11 cellular contexts compared by ENCODE assay signal in the genomic region with DNA sequence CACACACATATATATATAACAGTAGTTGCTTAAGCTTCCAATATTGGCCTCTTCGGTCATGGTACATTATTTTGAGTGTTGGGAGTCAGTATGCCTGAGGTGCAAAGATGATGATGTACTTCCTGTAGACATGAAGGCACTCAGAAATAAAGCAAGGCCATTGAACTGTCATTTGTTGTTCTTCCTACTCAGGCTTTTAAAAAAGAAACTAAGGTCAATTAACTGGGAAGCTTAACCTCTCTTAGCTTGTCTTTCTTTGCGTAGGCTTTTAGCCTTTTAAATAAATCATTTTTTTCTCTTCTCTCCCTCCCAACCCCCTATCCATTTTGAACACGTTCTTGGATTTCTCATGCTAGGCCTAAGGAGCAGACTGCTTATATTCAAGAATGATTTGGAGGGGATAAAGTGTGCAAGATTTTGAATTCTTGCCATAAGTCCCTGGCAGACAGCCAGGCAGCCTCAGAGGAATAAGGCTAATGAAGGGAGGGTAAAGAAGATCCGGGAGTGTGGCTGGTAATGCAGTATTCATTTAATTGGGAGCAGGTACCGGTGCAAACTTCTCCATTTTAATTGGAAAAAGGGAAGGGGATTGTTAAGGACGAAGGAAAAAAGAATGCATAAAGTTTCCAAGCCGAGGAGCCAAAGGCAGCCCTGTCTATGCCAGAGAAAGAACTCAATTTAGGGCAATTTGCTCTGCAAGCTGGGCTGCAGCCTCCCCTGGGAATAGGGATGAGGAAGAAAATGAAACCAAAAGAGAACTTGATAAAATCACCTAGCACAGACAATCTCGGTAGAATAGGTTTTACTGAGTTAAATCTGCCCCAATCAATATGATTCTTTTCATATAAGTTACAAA.
DNase-seq lines count a peak whose midpoint lies in the region; ATAC-seq and TF ChIP-seq lines count a peak whose summit lies in the region.
"Had no signal": no experiment of that assay in that cellular context is flagged by ENCODE, and none has a peak within 500 bp of the region (broad histone marks: within the 10 kb centered on the region; RNA-seq: fewer than 3 reads in every experiment).

No MANE protein-coding gene starts in this region.

- H3K4me2 ChIP-seq in PC-9 = peak overlapping the region; percentile 62

- ATAC-seq in left ventricle myocardium superior = no peak
- no peak for ATAC-seq in right cardiac atrium
- ATAC-seq in stimulated activated naive B cell treated with anti-CD40 and anti-IgM and Interleukin-4, amounts not matched to agents 10 μg/mL and 1 μg/mL and 100 μg/mL, for 72 hours (replicated peaks) = no peak
- no peak for ATAC-seq in GM19397 (IDR thresholded peaks at IDR 0.05; ENCODE audit: unreplicated experiment)
- ATAC-seq: CD8-positive, alpha-beta T cell had no signal

- POLR2A ChIA-PET in PC-9 (lab: Charles Lee; ENCODE audit: unreplicated experiment) = no interaction called here

- no peak overlapping the region for H3K27ac Mint-ChIP-seq in stimulated activated naive B cell treated with anti-CD40 and anti-IgM and Interleukin-4, amounts not matched to agents 10 μg/mL and 1 μg/mL and 100 μg/mL, for 72 hours
- H3K27ac Mint-ChIP-seq: CD8-positive, alpha-beta T cell had no signal

- CTCF ChIA-PET in PC-9 (lab: Charles Lee) = no interaction called here

- no peaks in the 10 kb centered on the region for H3K79me2 ChIP-seq in PC-9 (ENCODE audit: low read depth)

- H3K4me3 ChIP-seq in right atrium auricular region (peak overlapping the region in 1 of 2 donors; percentile 5), PC-9 (peak overlapping the region; percentile 20; the same call in 1 of the 2 replicates), right cardiac atrium (ENCODE audit: low read length) (peak overlapping the region; percentile 10), vagina (peak overlapping the region; percentile 23 to 35)

- TF ChIP-seq POLR2A in vagina (IDR thresholded peaks at IDR 0.05) = no peak

- no peaks in the 10 kb centered on the region for H3K4me1 Mint-ChIP-seq in stimulated activated naive B cell treated with anti-CD40 and anti-IgM and Interleukin-4, amounts not matched to agents 10 μg/mL and 1 μg/mL and 100 μg/mL, for 72 hours

- H3K36me3 Mint-ChIP-seq in stimulated activated naive B cell treated with anti-CD40 and anti-IgM and Interleukin-4, amounts not matched to agents 10 μg/mL and 1 μg/mL and 100 μg/mL, for 72 hours = no peaks in the 10 kb centered on the region
- H3K36me3 Mint-ChIP-seq: CD8-positive, alpha-beta T cell had no signal

- no peaks in the 10 kb centered on the region for H3F3A ChIP-seq in PC-9 (ENCODE audit: insufficient read depth, low read depth)

- H3K27ac ChIP-seq in right atrium auricular region = no peak overlapping the region
- H3K27ac ChIP-seq in PC-9 = no peak overlapping the region
- H3K27ac ChIP-seq in right cardiac atrium (ENCODE audit: low read length) = no peak overlapping the region
- H3K27ac ChIP-seq in vagina = no peak overlapping the region
- H3K27ac ChIP-seq: neutrophil had no signal

- H3K36me3 ChIP-seq in right atrium auricular region = no peaks in the 10 kb centered on the region
- H3K36me3 ChIP-seq in PC-9 (ENCODE audit: low read depth) = no peaks in the 10 kb centered on the region
- H3K36me3 ChIP-seq in vagina = no peaks in the 10 kb centered on the region
- H3K36me3 ChIP-seq: neutrophil had no signal

- intact Hi-C loops in left ventricle myocardium superior (cut with micrococcal nuclease) = no loop called here
- intact Hi-C loops in PC-9 (cut with micrococcal nuclease; ENCODE audit: unreplicated experiment) = no loop called here
- intact Hi-C loops in right cardiac atrium (cut with DNase I) = no loop called here
- intact Hi-C loops in vagina (cut with DNase I) = no loop called here

- H3K4me3 Mint-ChIP-seq in stimulated activated naive B cell treated with anti-CD40 and anti-IgM and Interleukin-4, amounts not matched to agents 10 μg/mL and 1 μg/mL and 100 μg/mL, for 72 hours = no peak overlapping the region
- H3K4me3 Mint-ChIP-seq: CD8-positive, alpha-beta T cell had no signal

- WGBS in right cardiac atrium = 51% methylated on average over 8 of the region's 8 CpGs

- H3K27me3 Mint-ChIP-seq in stimulated activated naive B cell treated with anti-CD40 and anti-IgM and Interleukin-4, amounts not matched to agents 10 μg/mL and 1 μg/mL and 100 μg/mL, for 72 hours = no peaks in the 10 kb centered on the region

- H3K9me3 ChIP-seq in right atrium auricular region (no peaks in the 10 kb centered on the region), PC-9 (ENCODE audit: insufficient read depth, low read depth) (no peaks in the 10 kb centered on the region), right cardiac atrium (ENCODE audit: control insufficient read depth, low read length) (no peaks in the 10 kb centered on the region), vagina (no peaks in the 10 kb centered on the region)
- H3K9me3 ChIP-seq: neutrophil had no signal

- no peaks in the 10 kb centered on the region for H3K27me3 ChIP-seq in right atrium auricular region
- H3K27me3 ChIP-seq in PC-9 (ENCODE audit: insufficient read depth, low read depth) = no peaks in the 10 kb centered on the region
- H3K27me3 ChIP-seq in right cardiac atrium (ENCODE audit: control insufficient read depth, insufficient read depth) = no peaks in the 10 kb centered on the region
- no peaks in the 10 kb centered on the region for H3K27me3 ChIP-seq in vagina
- H3K27me3 ChIP-seq: neutrophil had no signal

- H3K9me2 ChIP-seq in PC-9 (ENCODE audit: insufficient read depth) = no peaks in the 10 kb centered on the region; the same call in 1 of the 2 replicates

- H3K4me1 ChIP-seq in right atrium auricular region (no peaks in the 10 kb centered on the region), PC-9 (replicated peaks; ENCODE audit: insufficient read depth) (no peaks in the 10 kb centered on the region; the same call in 1 of the 2 replicates), right cardiac atrium (ENCODE audit: control insufficient read depth, insufficient read depth, low read length) (no peaks in the 10 kb centered on the region), vagina (no peaks in the 10 kb centered on the region)

- peak overlapping the region; percentile 40 for H2AFZ ChIP-seq in PC-9

- no peak for TF ChIP-seq CTCF in right atrium auricular region (IDR thresholded peaks at IDR 0.05)
- no peak for TF ChIP-seq CTCF in PC-9 (conservative IDR thresholded peaks at IDR 0.05)
- TF ChIP-seq CTCF in vagina (IDR thresholded peaks at IDR 0.05) = no peak

- no TSS peak for BruUV-seq in PC-9 (replicated peaks; lab: Mats Ljungman, UMichigan)

- DNase-seq in left ventricle myocardium superior = peak; percentile 22
- DNase-seq in right atrium auricular region (ENCODE audit: low spot score) = no peak
- no peak for DNase-seq in PC-9
- no peak for DNase-seq in right cardiac atrium
- DNase-seq in vagina (ENCODE audit: extremely low spot score in 2 of 2) = no peak
- DNase-seq in stimulated activated CD4-positive, alpha-beta T cell treated with anti-CD3 and anti-CD28 coated beads, Interleukin-4, amount 100 ng/mL, for 24 hours = no peak
- no peak for DNase-seq in stimulated activated naive B cell treated with anti-CD40 and anti-IgM and Interleukin-4, amounts not matched to agents 10 μg/mL and 1 μg/mL and 100 μg/mL, for 72 hours
- DNase-seq: aorta; CD8-positive, alpha-beta T cell had no signal

- no peaks in the 10 kb centered on the region for H3K9me3 Mint-ChIP-seq in stimulated activated naive B cell treated with anti-CD40 and anti-IgM and Interleukin-4, amounts not matched to agents 10 μg/mL and 1 μg/mL and 100 μg/mL, for 72 hours

- H4K20me1 ChIP-seq in PC-9 (ENCODE audit: insufficient read depth) = no peaks in the 10 kb centered on the region
